ENCODE assay signal across 8 cellular contexts in the genomic region with DNA sequence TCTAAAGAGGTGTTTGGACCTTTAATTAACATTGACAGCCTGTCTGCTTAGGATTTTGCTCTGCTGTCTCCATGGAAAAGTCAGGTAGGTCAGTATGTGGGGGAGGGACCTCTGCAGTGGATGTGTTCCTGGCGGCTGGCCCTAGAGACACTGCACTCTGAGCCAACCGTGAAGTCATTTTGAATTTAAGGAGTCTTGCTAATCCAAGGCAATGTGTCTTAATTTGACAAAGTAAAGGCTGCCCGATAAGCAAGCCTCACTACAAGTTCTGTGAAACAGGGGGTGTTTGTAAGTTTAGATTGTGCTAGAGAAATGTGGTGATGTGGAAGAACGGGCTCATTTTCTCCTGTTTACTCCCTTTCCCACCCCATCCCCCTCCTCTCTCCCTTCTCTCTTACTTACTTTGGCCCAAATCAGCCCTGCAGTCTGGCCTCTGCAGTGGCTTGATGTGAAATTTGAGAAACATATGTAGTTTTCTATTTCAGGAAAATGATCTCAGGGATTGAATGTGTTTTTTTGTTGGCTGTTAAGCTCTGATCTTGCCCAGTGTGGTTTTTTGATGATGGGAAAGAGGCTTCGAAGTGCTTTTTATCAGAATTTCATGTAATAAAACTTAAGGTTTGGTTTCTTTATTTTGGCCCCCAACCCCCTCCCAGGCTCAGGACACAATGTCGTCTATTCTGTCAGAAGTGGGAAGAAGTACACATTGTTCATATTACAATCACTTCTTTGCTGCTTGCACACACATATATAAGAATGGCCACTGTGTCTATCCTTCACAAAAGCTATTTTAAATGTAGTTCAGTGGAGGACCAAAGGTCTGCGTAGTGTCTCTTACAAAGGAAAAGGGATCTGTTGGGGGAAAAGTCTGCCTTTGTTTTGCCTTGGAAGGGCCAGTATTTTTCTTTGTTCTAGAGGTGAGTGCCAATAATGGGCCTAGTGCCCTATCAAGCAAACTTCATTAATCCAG.
DNase-seq lines count a peak whose midpoint lies in the region; ATAC-seq lines count a peak whose summit lies in the region.

No MANE protein-coding gene starts in this region.

- peak overlapping the region in 4 of 5 donors; percentile 4 to 70 (median 38) for H3K9ac ChIP-seq in subcutaneous abdominal adipose tissue (ENCODE audit: low read length in 5 of 5)

- no peak overlapping the region for H3K27ac Mint-ChIP-seq in activated CD8-positive, alpha-beta T cell treated with anti-CD3 and anti-CD28 coated beads, Interleukin-2, amount 10 ng/mL, durations not matched to agents 7 days and 5 days

- POLR2A ChIA-PET in activated CD8-positive, alpha-beta T cell treated with anti-CD3 and anti-CD28 coated beads, Interleukin-2, amount 10 ng/mL, durations not matched to agents 7 days and 5 days (lab: Charles Lee), result no interaction called here

- peak overlapping the region in 2 of 5 donors; percentile 11 to 45 for H3K4me3 ChIP-seq in subcutaneous abdominal adipose tissue (ENCODE audit: low read depth in 1 of 5, low read length in 5 of 5)

- H3K4me1 Mint-ChIP-seq in activated CD8-positive, alpha-beta T cell treated with anti-CD3 and anti-CD28 coated beads, Interleukin-2, amount 10 ng/mL, durations not matched to agents 7 days and 5 days (ENCODE audit: low read depth), result peaks cover 46% of the 10 kb centered on the region

- peak; percentile 99 for DNase-seq in NCI-H2029 treated with DMSO at 0.1 percent for 48 hours (lab: John Stamatoyannopoulos, UW)
- peak in 27 of 61 donors; percentile 2 to 89 (median 17) for DNase-seq in caudate nucleus (lab: John Stamatoyannopoulos, UW)
- no peak for DNase-seq in NK-92 (lab: John Stamatoyannopoulos, UW; ENCODE audit: unreplicated experiment)
- no peak for DNase-seq in activated CD8-positive, alpha-beta T cell treated with anti-CD3 and anti-CD28 coated beads, Interleukin-2, amount 10 ng/mL, durations not matched to agents 7 days and 5 days
- no peak for DNase-seq in activated CD4-positive, alpha-beta T cell treated with anti-CD3 and anti-CD28 coated beads for 1 hour

- no peaks in the 10 kb centered on the region for H3K36me3 ChIP-seq in subcutaneous abdominal adipose tissue (ENCODE audit: control insufficient read depth in 5 of 5, insufficient read depth in 5 of 5, low read length in 5 of 5)

- H3K9me3 Mint-ChIP-seq in activated CD8-positive, alpha-beta T cell treated with anti-CD3 and anti-CD28 coated beads, Interleukin-2, amount 10 ng/mL, durations not matched to agents 7 days and 5 days (ENCODE audit: insufficient read depth), result peaks cover 16% of the 10 kb centered on the region

- no peaks in the 10 kb centered on the region for H3K27me3 Mint-ChIP-seq in activated CD8-positive, alpha-beta T cell treated with anti-CD3 and anti-CD28 coated beads, Interleukin-2, amount 10 ng/mL, durations not matched to agents 7 days and 5 days (ENCODE audit: low read depth)

- H3K27ac ChIP-seq in caudate nucleus (ENCODE audit: low read depth, low read length) (peak overlapping the region; percentile 46), layer of hippocampus (ENCODE audit: low read depth, low read length) (peak overlapping the region; percentile 62), subcutaneous abdominal adipose tissue (ENCODE audit: low read depth, low read length) (peak overlapping the region; percentile 84)

- CTCF ChIA-PET in activated CD8-positive, alpha-beta T cell treated with anti-CD3 and anti-CD28 coated beads, Interleukin-2, amount 10 ng/mL, durations not matched to agents 7 days and 5 days (lab: Charles Lee), result interaction anchor here (0.8 kb wide), 1 partner anchor 611 kb away, joined by 3 read pairs; no protein-coding TSS in a partner anchor

- no peaks in the 10 kb centered on the region for H3K27me3 ChIP-seq in layer of hippocampus (ENCODE audit: control insufficient read depth, insufficient read depth, low read length)
- no peaks in the 10 kb centered on the region for H3K27me3 ChIP-seq in subcutaneous abdominal adipose tissue (ENCODE audit: control insufficient read depth in 5 of 5, insufficient read depth in 4 of 5, low read length in 5 of 5)

- H3K36me3 Mint-ChIP-seq in activated CD8-positive, alpha-beta T cell treated with anti-CD3 and anti-CD28 coated beads, Interleukin-2, amount 10 ng/mL, durations not matched to agents 7 days and 5 days (ENCODE audit: low read depth), result peaks cover 7% of the 10 kb centered on the region

- H3K4me1 ChIP-seq in subcutaneous abdominal adipose tissue (ENCODE audit: control insufficient read depth in 5 of 5, insufficient read depth in 5 of 5, low read length in 5 of 5), result peaks cover 0 to 26% (median 22%) of the 10 kb centered on the region in 5 donors

- no peak overlapping the region for H3K4me3 Mint-ChIP-seq in activated CD8-positive, alpha-beta T cell treated with anti-CD3 and anti-CD28 coated beads, Interleukin-2, amount 10 ng/mL, durations not matched to agents 7 days and 5 days

- no peak for ATAC-seq in HG02763 (IDR thresholded peaks at IDR 0.05; ENCODE audit: unreplicated experiment)
- no peak for ATAC-seq in activated CD8-positive, alpha-beta T cell treated with anti-CD3 and anti-CD28 coated beads, Interleukin-2, amount 10 ng/mL, durations not matched to agents 7 days and 5 days

- H3K9me3 ChIP-seq in subcutaneous abdominal adipose tissue (ENCODE audit: control insufficient read depth in 5 of 5, low read length in 5 of 5), result no peaks in the 10 kb centered on the region
